Comparison of ENCODE assay signal across 1 cellular context in the genomic region with DNA sequence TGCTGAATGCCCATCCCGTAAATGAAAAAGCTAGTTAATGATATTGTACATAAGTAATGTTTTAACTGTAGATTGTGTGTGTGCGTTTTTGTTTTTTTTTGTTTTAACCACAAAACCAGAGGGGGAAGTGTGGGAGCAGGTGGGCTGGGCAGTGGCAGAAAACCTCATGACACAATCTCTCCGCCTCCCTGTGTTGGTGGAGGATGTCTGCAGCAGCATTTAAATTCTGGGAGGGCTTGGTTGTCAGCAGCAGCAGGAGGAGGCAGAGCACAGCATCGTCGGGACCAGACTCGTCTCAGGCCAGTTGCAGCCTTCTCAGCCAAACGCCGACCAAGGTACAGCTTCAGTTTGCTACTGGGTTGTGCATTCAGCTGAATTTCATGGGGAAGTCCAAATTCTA.
TF ChIP-seq lines count a peak whose summit lies in the region.

SPP1 (plus strand) TSS at position 249 of the 400 bp plus-strand sequence. CDS start 1,182 bp downstream, outside the sequence.

TF ChIP-seq in SK-N-SH, 30 proteins besides CTCF, POLR2A, EP300 and RAD21 (continued from another document):
- TF ChIP-seq, protein P1, sequence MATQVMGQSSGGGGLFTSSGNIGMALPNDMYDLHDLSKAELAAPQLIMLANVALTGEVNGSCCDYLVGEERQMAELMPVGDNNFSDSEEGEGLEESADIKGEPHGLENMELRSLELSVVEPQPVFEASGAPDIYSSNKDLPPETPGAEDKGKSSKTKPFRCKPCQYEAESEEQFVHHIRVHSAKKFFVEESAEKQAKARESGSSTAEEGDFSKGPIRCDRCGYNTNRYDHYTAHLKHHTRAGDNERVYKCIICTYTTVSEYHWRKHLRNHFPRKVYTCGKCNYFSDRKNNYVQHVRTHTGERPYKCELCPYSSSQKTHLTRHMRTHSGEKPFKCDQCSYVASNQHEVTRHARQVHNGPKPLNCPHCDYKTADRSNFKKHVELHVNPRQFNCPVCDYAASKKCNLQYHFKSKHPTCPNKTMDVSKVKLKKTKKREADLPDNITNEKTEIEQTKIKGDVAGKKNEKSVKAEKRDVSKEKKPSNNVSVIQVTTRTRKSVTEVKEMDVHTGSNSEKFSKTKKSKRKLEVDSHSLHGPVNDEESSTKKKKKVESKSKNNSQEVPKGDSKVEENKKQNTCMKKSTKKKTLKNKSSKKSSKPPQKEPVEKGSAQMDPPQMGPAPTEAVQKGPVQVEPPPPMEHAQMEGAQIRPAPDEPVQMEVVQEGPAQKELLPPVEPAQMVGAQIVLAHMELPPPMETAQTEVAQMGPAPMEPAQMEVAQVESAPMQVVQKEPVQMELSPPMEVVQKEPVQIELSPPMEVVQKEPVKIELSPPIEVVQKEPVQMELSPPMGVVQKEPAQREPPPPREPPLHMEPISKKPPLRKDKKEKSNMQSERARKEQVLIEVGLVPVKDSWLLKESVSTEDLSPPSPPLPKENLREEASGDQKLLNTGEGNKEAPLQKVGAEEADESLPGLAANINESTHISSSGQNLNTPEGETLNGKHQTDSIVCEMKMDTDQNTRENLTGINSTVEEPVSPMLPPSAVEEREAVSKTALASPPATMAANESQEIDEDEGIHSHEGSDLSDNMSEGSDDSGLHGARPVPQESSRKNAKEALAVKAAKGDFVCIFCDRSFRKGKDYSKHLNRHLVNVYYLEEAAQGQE (IDR thresholded peaks at IDR 0.05; ENCODE audit: low read depth, low read length) = no peak
- no peak for TF ChIP-seq USF2 (IDR thresholded peaks at IDR 0.05; ENCODE audit: borderline replicate concordance, low read depth, low read length)
